8 cellular contexts compared by ENCODE assay signal in genomic region chr2:27890146-27891062, GRCh38. TPM values are rescaled to one million over a fixed set of nuclear protein-coding genes. Genes with fewer than 3 reads are reported as not detected.
A peak's percentile ranks its signal among the peaks of the same experiment; 100 is the strongest.
DNase-seq lines count a peak whose midpoint lies in the region; TF ChIP-seq lines count a peak whose summit lies in the region.

BABAM2 (plus strand) TSS chr2:27890729; CDS start chr2:27894557, 3,828 bp downstream.
RBKS (minus strand) TSS chr2:27890387; CDS start chr2:27890345, 42 bp downstream.

- peaks cover 2% of the 10 kb centered on the region; the same call in 1 of the 2 replicates for H3K27me3 Mint-ChIP-seq in HFFc6 (ENCODE audit: insufficient read depth)
- H3K27me3 Mint-ChIP-seq in activated naive CD4-positive, alpha-beta T cell treated with anti-CD3 and anti-CD28 coated beads, Interleukin-2, amount 10 ng/mL, durations not matched to agents 7 days and 5 days: peaks cover 12% of the 10 kb centered on the region

- peak within 1 kb of the TSS; percentile 97 for H3K4me3 Mint-ChIP-seq in HFFc6
- H3K4me3 Mint-ChIP-seq in activated naive CD4-positive, alpha-beta T cell treated with anti-CD3 and anti-CD28 coated beads, Interleukin-2, amount 10 ng/mL, durations not matched to agents 7 days and 5 days: peak within 1 kb of the TSS; percentile 91

- in situ Hi-C loops in SK-MEL-5 (cut with HindIII; ENCODE audit: low pct_unique_long_range_greater_than_20kb, low sequenced_read_pairs): no loop called here

- H3K4me1 Mint-ChIP-seq in HFFc6 (ENCODE audit: low read depth): peaks cover 69% of the 10 kb centered on the region
- peaks cover 58% of the 10 kb centered on the region for H3K4me1 Mint-ChIP-seq in activated naive CD4-positive, alpha-beta T cell treated with anti-CD3 and anti-CD28 coated beads, Interleukin-2, amount 10 ng/mL, durations not matched to agents 7 days and 5 days

- H3K9me3 Mint-ChIP-seq in HFFc6: no peaks in the 10 kb centered on the region
- no peaks in the 10 kb centered on the region for H3K9me3 Mint-ChIP-seq in activated naive CD4-positive, alpha-beta T cell treated with anti-CD3 and anti-CD28 coated beads, Interleukin-2, amount 10 ng/mL, durations not matched to agents 7 days and 5 days

- no peak for TF ChIP-seq CTCF in HFFc6 (IDR thresholded peaks at IDR 0.05)

- peak within 1 kb of the TSS; percentile 98 for H3K27ac Mint-ChIP-seq in HFFc6
- peak within 1 kb of the TSS; percentile 99 for H3K27ac Mint-ChIP-seq in activated naive CD4-positive, alpha-beta T cell treated with anti-CD3 and anti-CD28 coated beads, Interleukin-2, amount 10 ng/mL, durations not matched to agents 7 days and 5 days

- CTCF ChIA-PET in activated naive CD4-positive, alpha-beta T cell treated with anti-CD3 and anti-CD28 coated beads, Interleukin-2, amount 10 ng/mL, durations not matched to agents 7 days and 5 days (lab: Charles Lee): interaction anchor here (1.2 kb wide), 1 partner anchor 186 kb away, joined by 3 read pairs; no protein-coding TSS in a partner anchor

- peaks cover 29% of the 10 kb centered on the region for H3K36me3 Mint-ChIP-seq in HFFc6 (ENCODE audit: low read depth)
- H3K36me3 Mint-ChIP-seq in activated naive CD4-positive, alpha-beta T cell treated with anti-CD3 and anti-CD28 coated beads, Interleukin-2, amount 10 ng/mL, durations not matched to agents 7 days and 5 days: peaks cover 26% of the 10 kb centered on the region

- H3K27ac ChIP-seq in temporal lobe (ENCODE audit: low read depth, low read length): peak within 1 kb of the TSS; percentile 91

- DNase-seq in GM03348 (ENCODE audit: low spot score) (peak; percentile 98), HFFc6 (peak; percentile 72), MV-4-11 (lab: John Stamatoyannopoulos, UW) (peak; percentile 80), SK-MEL-5 (ENCODE audit: low read depth, low spot score) (peak; percentile 86), germinal center (ENCODE audit: low spot score) (peak; percentile 96), occipital lobe (lab: John Stamatoyannopoulos, UW) (peak; percentile 76)
- DNase-seq in activated naive CD4-positive, alpha-beta T cell treated with anti-CD3 and anti-CD28 coated beads, Interleukin-2, amount 10 ng/mL, durations not matched to agents 7 days and 5 days: peak; percentile 91

RNA-seq across cellular contexts. Expression of gene BABAM2, which starts in this region (rescaled TPM):
- 10 to 100 TPM; 30.8 to 46.6 (median 41.2) TPM for total RNA-seq in HFFc6 (2021; fragmentation: NEBNext Ultra II Directional; extraction: Animal tissue kit (Norgen Biotek cat#: 25700))
- 48.7 and 50.7 TPM in 2 replicates for total RNA-seq in SK-MEL-5 (2014; rRNA removed; shearing (Covaris generic))
- 46.2 and 58.8 TPM in 2 replicates for polyA plus RNA-seq in SK-MEL-5 (2015; cell fraction: cytosol; rRNA removed)
- 11.6 TPM in 2 replicates for polyA plus RNA-seq in SK-MEL-5 (2015; cell fraction: nucleus; rRNA removed)
- total RNA-seq in occipital lobe (13.4 TPM), temporal lobe (15.5 TPM)

RNA-seq across cellular contexts. Expression of gene RBKS, which starts in this region (rescaled TPM):
- total RNA-seq in HFFc6 (2021; fragmentation: NEBNext Ultra II Directional; extraction: Animal tissue kit (Norgen Biotek cat#: 25700)): 1 to 10 TPM; 1.8 to 3.1 (median 2.7) TPM
- 1.6 and 2.4 TPM in 2 replicates for total RNA-seq in SK-MEL-5 (2014; rRNA removed; shearing (Covaris generic))
- polyA plus RNA-seq in SK-MEL-5 (2015; cell fraction: cytosol; rRNA removed): 1.2 and 2.4 TPM in 2 replicates
- 0.86 and 1.0 TPM in 2 replicates for polyA plus RNA-seq in SK-MEL-5 (2015; cell fraction: nucleus; rRNA removed)
- total RNA-seq in occipital lobe: 1.2 TPM
- total RNA-seq in temporal lobe: 1.7 TPM

Comparison
In these comparisons a context has a peak if more than half of its experiments do, and no peak if none do; other contexts are left out.
1. Peak in every context shown above with its lines: DNase-seq and H3K27ac ChIP-seq.